Comparison of ENCODE assay signal across 17 cellular contexts in genomic region chr10:47290338-47290737, GRCh38. TPM values are rescaled to one million over a fixed set of nuclear protein-coding genes. Genes with fewer than 3 reads are reported as not detected.
DNase-seq lines count a peak whose midpoint lies in the region; ATAC-seq and TF ChIP-seq lines count a peak whose summit lies in the region.
"Had no signal": no experiment of that assay in that cellular context is flagged by ENCODE, and none has a peak within 500 bp of the region (broad histone marks: within the 10 kb centered on the region; RNA-seq: fewer than 3 reads in every experiment).

No MANE protein-coding gene starts in this region.

- no peaks in the 10 kb centered on the region for H3K36me3 ChIP-seq in thyroid gland
- H3K36me3 ChIP-seq: BE2C, HAP-1 had no signal

- H3K4me3 ChIP-seq in thyroid gland (replicated peaks in 1 of 3): no peak overlapping the region
- H3K4me3 ChIP-seq: HAP-1 had no signal

- H3K27me3 ChIP-seq in thyroid gland: no peaks in the 10 kb centered on the region
- H3K27me3 ChIP-seq: BE2C had no signal

- ATAC-seq in left ventricle myocardium superior: peak; percentile 48
- ATAC-seq: HepG2 had no signal

- no peaks in the 10 kb centered on the region for H3K9me3 ChIP-seq in thyroid gland
- H3K9me3 ChIP-seq: BE2C, HAP-1 had no signal

- intact Hi-C loops in left ventricle myocardium superior (cut with micrococcal nuclease) (no loop called here), cardiac septum (cut with DNase I) (no loop called here), thyroid gland (cut with DNase I) (no loop called here)

- WGBS in thyroid gland, 2 donors: 44 to 67% methylated on average over 3 of the region's 3 CpGs

- TF ChIP-seq POLR2A in thyroid gland (IDR thresholded peaks at IDR 0.05): no peak

- H3K27ac ChIP-seq in thyroid gland: no peak overlapping the region

- no peaks in the 10 kb centered on the region for H3K4me1 ChIP-seq in thyroid gland
- H3K4me1 ChIP-seq: HAP-1 had no signal

- DNase-seq in left ventricle myocardium superior (no peak), cardiac septum (ENCODE audit: low spot score) (no peak), islet precursor cell (peak; percentile 24), thyroid gland (peak; percentile 60 to 67), SKM-1 treated with dmso at 0.1 percent for 144 hours (lab: John Stamatoyannopoulos, UW; ENCODE audit: unreplicated experiment) (no peak), SHP77 treated with DMSO at 0.1 percent for 48 hours (lab: John Stamatoyannopoulos, UW) (no peak)
- DNase-seq in activated CD8-positive, alpha-beta memory T cell treated with anti-CD3 and anti-CD28 coated beads, Interleukin-2, amount 50 U/mL, for 48 hours: peak; percentile 29
- DNase-seq: ACHN; BE2C; C1 segment of cervical spinal cord; CD4-positive, CD25-positive, alpha-beta regulatory T cell; CD8-positive, alpha-beta memory T cell; COR-L47; DMS 273 treated with DMSO at 0.1 percent for 48 hours; GOT3 had no signal

- no peak for TF ChIP-seq CTCF in thyroid gland (IDR thresholded peaks at IDR 0.05)

RNA-seq across cellular contexts. Expression of gene GDF10, which starts 9.7 kb away (rescaled TPM):
- total RNA-seq in left ventricle myocardium superior (0.32 TPM), cardiac septum (1.7 TPM), thyroid gland (1 to 10 TPM; 3.6 to 9.6 (median 7.3) TPM)
- total RNA-seq: CD4-positive, CD25-positive, alpha-beta regulatory T cell; HepG2 had no signal

RNA-seq across cellular contexts. Expression of gene GDF2, which starts 31.9 kb away (rescaled TPM):
- total RNA-seq in left ventricle myocardium superior (not detected), cardiac septum (not detected), thyroid gland (not detected)
- total RNA-seq: CD4-positive, CD25-positive, alpha-beta regulatory T cell; CD8-positive, alpha-beta memory T cell; HepG2 had no signal

RNA-seq across cellular contexts. Expression of gene RBP3, which starts 57.8 kb away (rescaled TPM):
- total RNA-seq in left ventricle myocardium superior (not detected), cardiac septum (not detected), thyroid gland (not detected)
- total RNA-seq: CD4-positive, CD25-positive, alpha-beta regulatory T cell; CD8-positive, alpha-beta memory T cell; HepG2 had no signal

Comparison
In these comparisons a context has a peak if more than half of its experiments do, and no peak if none do; other contexts are left out.
1. DNase-seq: peak in activated CD8-positive, alpha-beta memory T cell treated with anti-CD3 and anti-CD28 coated beads, Interleukin-2, amount 50 U/mL, for 48 hours (single experiment), islet precursor cell (single experiment) and thyroid gland (2 of 2); none in left ventricle myocardium superior (single experiment), cardiac septum (single experiment), SKM-1 treated with dmso at 0.1 percent for 144 hours (single experiment) and SHP77 treated with DMSO at 0.1 percent for 48 hours (single experiment).